In the genomic region with DNA sequence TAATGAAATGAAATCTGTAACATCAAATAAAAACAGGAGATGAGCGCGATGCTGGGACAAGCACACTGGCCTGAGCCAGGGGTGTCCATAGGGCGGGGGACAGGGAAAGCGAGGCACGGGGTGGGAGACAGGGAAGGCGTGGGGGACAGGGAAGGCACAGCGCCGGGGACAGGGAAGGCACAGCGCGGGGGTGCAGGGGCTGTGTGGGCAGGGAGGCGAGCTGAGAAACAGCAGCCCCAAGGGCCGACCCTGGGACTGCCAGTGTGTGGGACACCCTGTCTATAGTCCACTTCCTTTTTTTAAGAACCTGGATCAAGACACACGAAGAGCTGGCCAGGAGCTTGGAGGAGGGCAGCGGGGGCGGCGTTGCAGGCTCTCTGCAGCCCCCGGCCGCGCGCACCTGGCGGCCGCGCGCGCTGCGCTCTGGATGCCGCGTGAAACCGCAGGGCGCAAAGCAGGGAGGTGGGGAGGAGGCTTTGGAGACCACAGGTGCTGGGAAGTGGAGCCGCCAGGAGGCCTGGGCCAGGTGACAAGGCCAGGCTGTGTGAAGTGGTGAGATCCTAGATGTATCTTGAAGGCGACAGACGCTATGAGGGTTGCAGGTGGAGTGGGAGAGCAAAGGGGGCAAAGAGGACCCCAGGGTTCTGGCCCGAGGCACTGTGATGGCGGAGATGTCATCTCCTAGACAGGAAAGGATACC, we compare ENCODE assay signal across 20 cellular contexts.
DNase-seq lines count a peak whose midpoint lies in the region; ATAC-seq and TF ChIP-seq lines count a peak whose summit lies in the region.
"Had no signal": no experiment of that assay in that cellular context is flagged by ENCODE, and none has a peak within 500 bp of the region (broad histone marks: within the 10 kb centered on the region; RNA-seq: fewer than 3 reads in every experiment).

No MANE protein-coding gene starts in this region.

- no peak overlapping the region for H3K56ac ChIP-seq in H9 (ENCODE audit: insufficient read length, low read depth, low read length)

- H3T11ph ChIP-seq in H9 (ENCODE audit: low read length) = no peak overlapping the region

- H3K27ac Mint-ChIP-seq in H9 = peak overlapping the region; percentile 9 to 75 (median 57); a peak in 5 of 7 replicates
- H3K27ac Mint-ChIP-seq in endodermal cell = no peak overlapping the region
- H3K27ac Mint-ChIP-seq in stimulated activated effector memory CD8-positive, alpha-beta T cell treated with anti-CD3 and anti-CD28 coated beads, Interleukin-12 subunit alpha, Interleukin-12 subunit beta, amount 100 ng/mL, for 72 hours = no peak overlapping the region

- no peaks in the 10 kb centered on the region for H3K79me2 ChIP-seq in H9 (ENCODE audit: insufficient read depth, low read length)

- H4K8ac ChIP-seq in H9 (replicated peaks; ENCODE audit: insufficient read length, low read depth, low read length) = no peak overlapping the region

- H3K79me1 ChIP-seq in H9 (ENCODE audit: insufficient read depth, low read depth, low read length, poor library complexity, severe bottlenecking) = no peaks in the 10 kb centered on the region

- peak overlapping the region in 1 of 11 experiments; percentile 36; a peak in 2 of 22 replicates for H3K9ac ChIP-seq in BLaER1 treated with 17β-estradiol and CSF1 and Interleukin-3, amounts not matched to agents 10 nM and 100 nM
- no peak overlapping the region for H3K9ac ChIP-seq in H9 (ENCODE audit: extremely low read depth, insufficient read length, low read length)
- H3K9ac ChIP-seq in endodermal cell (ENCODE audit: extremely low read depth, low read length, poor library complexity, severe bottlenecking) = no peak overlapping the region
- H3K9ac ChIP-seq: KMS-11 had no signal

- H3K9me3 Mint-ChIP-seq in H9 = no peaks in the 10 kb centered on the region
- no peaks in the 10 kb centered on the region for H3K9me3 Mint-ChIP-seq in endodermal cell
- no peaks in the 10 kb centered on the region for H3K9me3 Mint-ChIP-seq in stimulated activated effector memory CD8-positive, alpha-beta T cell treated with anti-CD3 and anti-CD28 coated beads, Interleukin-12 subunit alpha, Interleukin-12 subunit beta, amount 100 ng/mL, for 72 hours
- H3K9me3 Mint-ChIP-seq: CD8-positive, alpha-beta memory T cell had no signal

- H2AFZ ChIP-seq in H9 (ENCODE audit: low read length) = no peak overlapping the region

- no peak overlapping the region for H2BK12ac ChIP-seq in H9 (ENCODE audit: insufficient read length, low read depth, low read length)

- H3K4me2 ChIP-seq in BLaER1 treated with 17β-estradiol and CSF1 and Interleukin-3, amounts not matched to agents 10 nM and 100 nM = peak overlapping the region; percentile 50 to 85 (median 73)
- H3K4me2 ChIP-seq in H9 (ENCODE audit: insufficient read depth, insufficient read length, low read length) = no peak overlapping the region
- H3K4me2 ChIP-seq: A549, KMS-11 had no signal

- no peak overlapping the region for H2BK20ac ChIP-seq in H9 (ENCODE audit: low read depth, low read length, poor library complexity, severe bottlenecking)

- H3K27me3 Mint-ChIP-seq in H9 (ENCODE audit: low read depth) = no peaks in the 10 kb centered on the region
- no peaks in the 10 kb centered on the region for H3K27me3 Mint-ChIP-seq in endodermal cell (ENCODE audit: insufficient read depth)

- no peak overlapping the region for H2BK5ac ChIP-seq in H9 (ENCODE audit: insufficient read length, low read length)

- H3K4ac ChIP-seq in H9 (ENCODE audit: low read depth, low read length) = no peak overlapping the region

- H3K4me1 Mint-ChIP-seq in H9 (peaks cover 23 to 25% of the 10 kb centered on the region in 2 experiments), endodermal cell (peaks cover 10% of the 10 kb centered on the region)
- no peaks in the 10 kb centered on the region for H3K4me1 Mint-ChIP-seq in stimulated activated effector memory CD8-positive, alpha-beta T cell treated with anti-CD3 and anti-CD28 coated beads, Interleukin-12 subunit alpha, Interleukin-12 subunit beta, amount 100 ng/mL, for 72 hours

- no peak overlapping the region for H2BK15ac ChIP-seq in H9 (ENCODE audit: low read depth, low read length)

- no peak overlapping the region for H2BK120ac ChIP-seq in H9 (ENCODE audit: low read depth, low read length, poor library complexity, severe bottlenecking)

- no peaks in the 10 kb centered on the region for H3K36me3 ChIP-seq in BLaER1 treated with 17β-estradiol and CSF1 and Interleukin-3, amounts not matched to agents 10 nM and 100 nM
- H3K36me3 ChIP-seq in endodermal cell (ENCODE audit: control insufficient read depth, insufficient read depth, low read length) = no peaks in the 10 kb centered on the region
- H3K36me3 ChIP-seq: HAP-1, Peyer's patch, SJSA1 had no signal

- no peaks in the 10 kb centered on the region for H3K23me2 ChIP-seq in H9 (ENCODE audit: insufficient read length, low read depth, low read length, poor library complexity, severe bottlenecking)

- H3K36me3 Mint-ChIP-seq in H9 (ENCODE audit: insufficient read depth in 1 of 3, low read depth in 3 of 3) (no peaks in the 10 kb centered on the region; a peak in 1 of 7 replicates), endodermal cell (ENCODE audit: low read depth) (no peaks in the 10 kb centered on the region)
- no peaks in the 10 kb centered on the region for H3K36me3 Mint-ChIP-seq in stimulated activated effector memory CD8-positive, alpha-beta T cell treated with anti-CD3 and anti-CD28 coated beads, Interleukin-12 subunit alpha, Interleukin-12 subunit beta, amount 100 ng/mL, for 72 hours
- H3K36me3 Mint-ChIP-seq: CD8-positive, alpha-beta memory T cell had no signal

- peaks cover 11 to 92% (median 85%) of the 10 kb centered on the region in 10 experiments for H3K4me1 ChIP-seq in BLaER1 treated with 17β-estradiol and CSF1 and Interleukin-3, amounts not matched to agents 10 nM and 100 nM
- H3K4me1 ChIP-seq in H9 (ENCODE audit: insufficient read depth, low read length) (peaks cover 3% of the 10 kb centered on the region), endodermal cell (ENCODE audit: control insufficient read depth, insufficient read depth, low read length) (no peaks in the 10 kb centered on the region)
- H3K4me1 ChIP-seq: Peyer's patch, SJSA1 had no signal

- no CpG with 5 or more reads among the region's 35 CpGs for whole genome bisulfite sequencing in H9 (ENCODE audit: extremely low coverage, insufficient read length, low lambda C conversion rate)
- WGBS in endodermal cell (ENCODE audit: insufficient coverage in 1 of 2, insufficient read length in 1 of 2), 2 experiments = 93 to 95% methylated on average over 11 to 35 of the region's 35 CpGs

- H3K18ac ChIP-seq in H9 (ENCODE audit: insufficient read length, low read depth, low read length) = no peak overlapping the region

- no peaks in the 10 kb centered on the region for H4K20me1 ChIP-seq in BLaER1 treated with 17β-estradiol and CSF1 and Interleukin-3, amounts not matched to agents 10 nM and 100 nM
- H4K20me1 ChIP-seq in H9 (ENCODE audit: control insufficient read depth, insufficient read depth, insufficient read length) = no peaks in the 10 kb centered on the region

- H3K27me3 ChIP-seq in BLaER1 treated with 17β-estradiol and CSF1 and Interleukin-3, amounts not matched to agents 10 nM and 100 nM = no peaks in the 10 kb centered on the region
- no peaks in the 10 kb centered on the region for H3K27me3 ChIP-seq in H9 (ENCODE audit: insufficient read depth, low read length)
- H3K27me3 ChIP-seq in endodermal cell (ENCODE audit: control insufficient read depth, insufficient read depth, low read length, poor library complexity, severe bottlenecking) = no peaks in the 10 kb centered on the region
- H3K27me3 ChIP-seq: Peyer's patch, SJSA1 had no signal

- peak overlapping the region in 6 of 11 experiments; percentile 13 to 84 (median 45); a peak in 9 of 22 replicates for H3K27ac ChIP-seq in BLaER1 treated with 17β-estradiol and CSF1 and Interleukin-3, amounts not matched to agents 10 nM and 100 nM
- H3K27ac ChIP-seq in H9 (ENCODE audit: insufficient read length, low read depth, low read length) = no peak overlapping the region
- H3K27ac ChIP-seq in endodermal cell (ENCODE audit: low read depth, low read length) = no peak overlapping the region
- H3K27ac ChIP-seq: A549, KMS-11, Peyer's patch, SJSA1 had no signal

- H4K91ac ChIP-seq in H9 (ENCODE audit: insufficient read length, low read depth, low read length) = no peak overlapping the region

- H4K5ac ChIP-seq in H9 (ENCODE audit: insufficient read length, low read depth, low read length) = no peak overlapping the region

- no peak for TF ChIP-seq CTCF in H9 (conservative IDR thresholded peaks at IDR 0.05)
- no peak for TF ChIP-seq CTCF in endodermal cell (conservative IDR thresholded peaks at IDR 0.05)

- H3K14ac ChIP-seq in H9 (ENCODE audit: insufficient read depth, low read length) = no peak overlapping the region

- no peak overlapping the region for H3K4me3 Mint-ChIP-seq in H9
- H3K4me3 Mint-ChIP-seq in endodermal cell = no peak overlapping the region
- no peak overlapping the region for H3K4me3 Mint-ChIP-seq in stimulated activated effector memory CD8-positive, alpha-beta T cell treated with anti-CD3 and anti-CD28 coated beads, Interleukin-12 subunit alpha, Interleukin-12 subunit beta, amount 100 ng/mL, for 72 hours
- H3K4me3 Mint-ChIP-seq: CD8-positive, alpha-beta memory T cell had no signal

- no peak overlapping the region for H3K4me3 ChIP-seq in BLaER1 treated with 17β-estradiol and CSF1 and Interleukin-3, amounts not matched to agents 10 nM and 100 nM
- no peak overlapping the region for H3K4me3 ChIP-seq in endodermal cell (ENCODE audit: low read length)
- H3K4me3 ChIP-seq: A549, HAP-1, Peyer's patch, SJSA1 had no signal

- DNase-seq in H9 = no peak
- DNase-seq in endodermal cell = peak; percentile 57
- DNase-seq in stimulated activated effector memory CD8-positive, alpha-beta T cell treated with anti-CD3 and anti-CD28 coated beads, Interleukin-12 subunit alpha, Interleukin-12 subunit beta, amount 100 ng/mL, for 72 hours (ENCODE audit: low spot score in 2 of 2) = no peak
- DNase-seq in COLO668 (lab: John Stamatoyannopoulos, UW; ENCODE audit: unreplicated experiment) = no peak
- DNase-seq: CD8-positive, alpha-beta memory T cell; NCI-H1417; NCI-H187; NCI-H2107; NCI-H510A; NCI-H748 treated with DMSO at 0.1 percent for 48 hours; NK-92 treated with Interleukin-12 subunit alpha and Interleukin-12 subunit beta, amount 100 ng/mL, for 24 hours; Peyer's patch had no signal

- no peaks in the 10 kb centered on the region for H3K9me3 ChIP-seq in BLaER1 treated with 17β-estradiol and CSF1 and Interleukin-3, amounts not matched to agents 10 nM and 100 nM (replicated peaks in 1 of 11)
- H3K9me3 ChIP-seq in H9 (ENCODE audit: control insufficient read depth, low read depth, low read length) (no peaks in the 10 kb centered on the region), endodermal cell (ENCODE audit: control insufficient read depth, low read length) (no peaks in the 10 kb centered on the region)
- H3K9me3 ChIP-seq: A549, HAP-1, Peyer's patch, SJSA1 had no signal

- H3K23ac ChIP-seq in H9 (ENCODE audit: insufficient read length, low read depth, low read length) = no peak overlapping the region

- peak; percentile 19 for ATAC-seq in stimulated activated effector memory CD8-positive, alpha-beta T cell treated with anti-CD3 and anti-CD28 coated beads, Interleukin-12 subunit alpha, Interleukin-12 subunit beta, amount 100 ng/mL, for 72 hours
- ATAC-seq in HG03135 (IDR thresholded peaks at IDR 0.05; ENCODE audit: unreplicated experiment) (no peak), HG03139 (IDR thresholded peaks at IDR 0.05; ENCODE audit: unreplicated experiment) (no peak), GM18873 (IDR thresholded peaks at IDR 0.05; ENCODE audit: low FRiP score, unreplicated experiment) (no peak)
- ATAC-seq: A549 had no signal

- H2AK5ac ChIP-seq in H9 (ENCODE audit: insufficient read length, low read length) = no peak overlapping the region

Comparison
In these comparisons a context has a peak if more than half of its experiments do, and no peak if none do; other contexts are left out.
1. H3K27ac ChIP-seq: peak in BLaER1 treated with 17β-estradiol and CSF1 and Interleukin-3, amounts not matched to agents 10 nM and 100 nM (6 of 11); none in H9 (single experiment) and endodermal cell (single experiment).
2. H3K27ac Mint-ChIP-seq: peak in H9 (3 of 3); none in endodermal cell (single experiment) and stimulated activated effector memory CD8-positive, alpha-beta T cell treated with anti-CD3 and anti-CD28 coated beads, Interleukin-12 subunit alpha, Interleukin-12 subunit beta, amount 100 ng/mL, for 72 hours (single experiment).